In genomic region chr5:177301503-177302165, GRCh38 we compare ENCODE assay signal across 8 cellular contexts. TPM values are rescaled to one million over a fixed set of nuclear protein-coding genes. Genes with fewer than 3 reads are reported as not detected.
A peak's percentile ranks its signal among the peaks of the same experiment; 100 is the strongest.
DNase-seq lines count a peak whose midpoint lies in the region; ATAC-seq, FAIRE-seq and TF ChIP-seq lines count a peak whose summit lies in the region.

No MANE protein-coding gene starts in this region.

- TF ChIP-seq POLR2A in tibial nerve (IDR thresholded peaks at IDR 0.05) = no peak

- POLR2A ChIA-PET in Panc1 (lab: Charles Lee) = no interaction called here

- H3K9ac ChIP-seq in keratinocyte (ENCODE audit: control insufficient read depth, extremely low read depth, insufficient read depth, low read length) = peak overlapping the region; percentile 98

- H3K27ac ChIP-seq in Panc1 (ENCODE audit: low read length) (no peak overlapping the region; the same call in 1 of the 2 replicates), keratinocyte (ENCODE audit: control insufficient read depth, insufficient read depth, low read length) (peak overlapping the region; percentile 72), tibial nerve (peak overlapping the region in 3 of 4 donors; percentile 12 to 38 (median 38))

- H3K4me1 ChIP-seq in Panc1 (ENCODE audit: control insufficient read depth, insufficient read depth, low read length) = peaks cover 34% of the 10 kb centered on the region
- peaks cover 48% of the 10 kb centered on the region for H3K4me1 ChIP-seq in keratinocyte (ENCODE audit: control insufficient read depth, extremely low read depth, insufficient read depth, low read length)
- H3K4me1 ChIP-seq in tibial nerve = peaks cover 0 to 63% (median 42%) of the 10 kb centered on the region in 4 donors

- TF ChIP-seq CTCF in Panc1 (IDR thresholded peaks at IDR 0.05) (no peak), keratinocyte (optimal IDR thresholded peaks at IDR 0.05 in 1 of 3, IDR thresholded peaks at IDR 0.05 in 1 of 3, conservative IDR thresholded peaks at IDR 0.05 in 1 of 3; ENCODE audit: extremely low read depth in 1 of 3, insufficient read depth in 2 of 3, low read length in 3 of 3) (no peak), tibial nerve (IDR thresholded peaks at IDR 0.05) (no peak)

- H4K20me1 ChIP-seq in keratinocyte (ENCODE audit: control insufficient read depth, extremely low read depth, insufficient read depth, low read length) = peaks cover 10% of the 10 kb centered on the region

- no peaks in the 10 kb centered on the region; the same call in none of the 2 replicates for H3K36me3 ChIP-seq in Panc1 (ENCODE audit: control insufficient read depth, insufficient read depth, low read length)
- peaks cover 1 to 28% of the 10 kb centered on the region in 2 experiments for H3K36me3 ChIP-seq in keratinocyte (ENCODE audit: control insufficient read depth in 2 of 2, extremely low read depth in 1 of 2, insufficient read depth in 2 of 2, low read length in 2 of 2)
- H3K36me3 ChIP-seq in tibial nerve = peaks cover 0 to 27% (median 0%) of the 10 kb centered on the region in 3 donors

- H3K4me3 ChIP-seq in Panc1 (ENCODE audit: low read depth in 2 of 2, low read length in 2 of 2) (no peak overlapping the region), keratinocyte (ENCODE audit: control insufficient read depth in 2 of 3, extremely low read depth in 1 of 3, insufficient read depth in 2 of 3, low read depth in 1 of 3, low read length in 3 of 3) (peak overlapping the region in 1 of 3 experiments; percentile 84), tibial nerve (no peak overlapping the region)

- dilution Hi-C loops in keratinocyte (cut with MboI; ENCODE audit: extremely low pct_ligation_motif_present, low sequenced_read_pairs) = no loop called here

- no TSS peak for BruUV-seq in Panc1 (replicated peaks; lab: Mats Ljungman, UMichigan)

- peak; percentile 23 for DNase-seq in activated naive CD4-positive, alpha-beta T cell treated with Interleukin-2 at 50 U/mL for 16 hours
- no peak for DNase-seq in activated naive CD4-positive, alpha-beta T cell (lab: John Stamatoyannopoulos, UW)
- DNase-seq in Panc1 (ENCODE audit: low read depth, low spot score) (no peak), keratinocyte (ENCODE audit: low read depth, low spot score) (peak; percentile 95), tibial nerve (ENCODE audit: low spot score in 2 of 2) (no peak), NCI-H1048 (lab: John Stamatoyannopoulos, UW) (no peak)
- no peak for DNase-seq in activated CD4-positive, alpha-beta T cell treated with anti-CD3 and anti-CD28 coated beads for 1 hour

- H3K4me2 ChIP-seq in keratinocyte (ENCODE audit: control insufficient read depth, extremely low read depth, insufficient read depth, low read depth, low read length) = peak overlapping the region; percentile 79

- in situ Hi-C loops in Panc1 (cut with HindIII; ENCODE audit: low pct_unique_long_range_greater_than_20kb, low sequenced_read_pairs) = no loop called here

- H3K79me2 ChIP-seq in keratinocyte (ENCODE audit: control insufficient read depth, insufficient read depth, low read length) = peaks cover 21% of the 10 kb centered on the region

- CTCF ChIA-PET in Panc1 (lab: Charles Lee) = interaction anchor here (1.0 to 1.2 kb wide), 2 partner anchors 8 to 188 kb away, joined by 3 to 4 read pairs; no protein-coding TSS in a partner anchor

- intact Hi-C loops in Panc1 (cut with micrococcal nuclease; ENCODE audit: unreplicated experiment) = loop anchor here (5.0 kb wide), 1 partner anchor 189 kb away; no protein-coding TSS in a partner anchor

- peaks cover 10% of the 10 kb centered on the region for H3K9me1 ChIP-seq in keratinocyte (ENCODE audit: control insufficient read depth, extremely low read depth, insufficient read depth, low read length)

- H2AFZ ChIP-seq in keratinocyte (ENCODE audit: control insufficient read depth, low read length) = no peak overlapping the region

- 77 to 82% methylated on average over 7 of the region's 7 CpGs for WGBS in tibial nerve, 2 donors

- no peaks in the 10 kb centered on the region for H3K27me3 ChIP-seq in Panc1 (ENCODE audit: control insufficient read depth, insufficient read depth, low read length)
- no peaks in the 10 kb centered on the region for H3K27me3 ChIP-seq in keratinocyte (ENCODE audit: control insufficient read depth, extremely low read depth, insufficient read depth, low read length)
- H3K27me3 ChIP-seq in tibial nerve = no peaks in the 10 kb centered on the region

- H3K9me3 ChIP-seq in Panc1 (ENCODE audit: control insufficient read depth, insufficient read depth, low read depth, low read length) = no peaks in the 10 kb centered on the region
- no peaks in the 10 kb centered on the region for H3K9me3 ChIP-seq in keratinocyte (ENCODE audit: control insufficient read depth, low read depth, low read length)
- H3K9me3 ChIP-seq in tibial nerve = no peaks in the 10 kb centered on the region

- ATAC-seq in Panc1 (peak; percentile 13; the same call in 1 of the 2 replicates), GM18498 (IDR thresholded peaks at IDR 0.05; ENCODE audit: unreplicated experiment) (no peak)

- peak; percentile 84 for FAIRE-seq in keratinocyte (lab: Jason Lieb, UNC)

- no peak for TF ChIP-seq EP300 in tibial nerve (IDR thresholded peaks at IDR 0.05)

RNA-seq across cellular contexts. Expression of gene RAB24, which starts 1.9 kb away (rescaled TPM):
- 37.2 TPM for total RNA-seq in Panc1 (2021; ENCODE audit: unreplicated experiment)
- 76.4 TPM for polyA plus RNA-seq in Panc1 (2012; ENCODE audit: insufficient read length)
- polyA plus RNA-seq in keratinocyte = 20.0 to 40.1 TPM (median 22.4 TPM) in 3 replicates
- 20.6 TPM for polyA plus RNA-seq in keratinocyte (2011; ENCODE audit: low read depth)
- polyA plus RNA-seq in keratinocyte (2011; cell fraction: cytosol; rRNA removed) = 10.6 and 16.5 TPM in 2 replicates
- 68.5 and 68.8 TPM in 2 replicates for polyA plus RNA-seq in keratinocyte (2011; cell fraction: nucleus; rRNA removed)
- 15.0 and 31.1 TPM in 2 replicates for polyA plus RNA-seq in keratinocyte (2012; ENCODE audit: low replicate concordance)
- polyA minus RNA-seq in keratinocyte = 2.8 to 7.8 TPM (median 5.0 TPM) in 3 replicates
- polyA minus RNA-seq in keratinocyte (2011; cell fraction: cytosol; rRNA and poly(A)+ RNA removed) = 8.8 TPM
- polyA minus RNA-seq in keratinocyte (2011; cell fraction: nucleus; rRNA and poly(A)+ RNA removed) = 8.5 and 11.3 TPM in 2 replicates
- 10 to 100 TPM; 24.1 to 56.7 (median 35.4) TPM for total RNA-seq in tibial nerve

RNA-seq across cellular contexts. Expression of gene PRELID1, which starts 2.0 kb away (rescaled TPM):
- total RNA-seq in Panc1 (2021; ENCODE audit: unreplicated experiment) (275 TPM), tibial nerve (10 to 100 TPM; 52.6 to 87.0 (median 65.2) TPM)
- polyA plus RNA-seq in Panc1 (2012; ENCODE audit: insufficient read length) = 354 TPM
- polyA plus RNA-seq in keratinocyte = 245 to 280 TPM (median 248 TPM) in 3 replicates
- 267 TPM for polyA plus RNA-seq in keratinocyte (2011; ENCODE audit: low read depth)
- 239 and 268 TPM in 2 replicates for polyA plus RNA-seq in keratinocyte (2011; cell fraction: cytosol; rRNA removed)
- 78.9 and 81.4 TPM in 2 replicates for polyA plus RNA-seq in keratinocyte (2011; cell fraction: nucleus; rRNA removed)
- 133 and 194 TPM in 2 replicates for polyA plus RNA-seq in keratinocyte (2012; ENCODE audit: low replicate concordance)
- 138 to 146 TPM (median 141 TPM) in 3 replicates for polyA minus RNA-seq in keratinocyte
- 170 TPM for polyA minus RNA-seq in keratinocyte (2011; cell fraction: cytosol; rRNA and poly(A)+ RNA removed)
- 29.3 and 33.7 TPM in 2 replicates for polyA minus RNA-seq in keratinocyte (2011; cell fraction: nucleus; rRNA and poly(A)+ RNA removed)

RNA-seq across cellular contexts. Expression of gene MXD3, which starts 10.1 kb away (rescaled TPM):
- 12.0 TPM for total RNA-seq in Panc1 (2021; ENCODE audit: unreplicated experiment)
- polyA plus RNA-seq in Panc1 (2012; ENCODE audit: insufficient read length) = 8.1 TPM
- polyA plus RNA-seq in keratinocyte = 0.69 to 1.2 TPM (median 0.97 TPM) in 3 replicates
- 1.1 TPM for polyA plus RNA-seq in keratinocyte (2011; ENCODE audit: low read depth)
- 0.10 and 0.26 TPM in 2 replicates for polyA plus RNA-seq in keratinocyte (2011; cell fraction: cytosol; rRNA removed)
- polyA plus RNA-seq in keratinocyte (2011; cell fraction: nucleus; rRNA removed) = 2.9 and 6.7 TPM in 2 replicates
- polyA plus RNA-seq in keratinocyte (2012; ENCODE audit: low replicate concordance) = 1.3 and 2.7 TPM in 2 replicates
- 1.0 to 1.2 TPM (median 1.1 TPM) in 3 replicates for polyA minus RNA-seq in keratinocyte
- polyA minus RNA-seq in keratinocyte (2011; cell fraction: cytosol; rRNA and poly(A)+ RNA removed) = 2.1 TPM
- 1.7 and 2.6 TPM in 2 replicates for polyA minus RNA-seq in keratinocyte (2011; cell fraction: nucleus; rRNA and poly(A)+ RNA removed)
- total RNA-seq in tibial nerve = 10 to 100 TPM in 2 of 4 donors, 1 to 10 TPM in 2; 5.2 to 33.9 (median 14.7) TPM

RNA-seq across cellular contexts. Expression of gene LMAN2, which starts 49.8 kb away (rescaled TPM):
- total RNA-seq in Panc1 (2021; ENCODE audit: unreplicated experiment) (140 TPM), tibial nerve (100 to 1,000 TPM; 144 to 179 (median 154) TPM)
- 275 TPM for polyA plus RNA-seq in Panc1 (2012; ENCODE audit: insufficient read length)
- 105 to 147 TPM (median 146 TPM) in 3 replicates for polyA plus RNA-seq in keratinocyte
- 123 TPM for polyA plus RNA-seq in keratinocyte (2011; ENCODE audit: low read depth)
- polyA plus RNA-seq in keratinocyte (2011; cell fraction: cytosol; rRNA removed) = 97.8 and 116 TPM in 2 replicates
- polyA plus RNA-seq in keratinocyte (2011; cell fraction: nucleus; rRNA removed) = 203 and 245 TPM in 2 replicates
- 87.3 and 153 TPM in 2 replicates for polyA plus RNA-seq in keratinocyte (2012; ENCODE audit: low replicate concordance)
- polyA minus RNA-seq in keratinocyte = 165 to 210 TPM (median 166 TPM) in 3 replicates
- 248 TPM for polyA minus RNA-seq in keratinocyte (2011; cell fraction: cytosol; rRNA and poly(A)+ RNA removed)
- polyA minus RNA-seq in keratinocyte (2011; cell fraction: nucleus; rRNA and poly(A)+ RNA removed) = 118 and 135 TPM in 2 replicates

RNA-seq across cellular contexts. Expression of gene RGS14, which starts 56.1 kb away (rescaled TPM):
- total RNA-seq in Panc1 (2021; ENCODE audit: unreplicated experiment) = 13.5 TPM
- 19.1 TPM for polyA plus RNA-seq in Panc1 (2012; ENCODE audit: insufficient read length)
- 8.6 to 10.6 TPM (median 9.3 TPM) in 3 replicates for polyA plus RNA-seq in keratinocyte
- polyA plus RNA-seq in keratinocyte (2011; ENCODE audit: low read depth) = 1.1 TPM
- polyA plus RNA-seq in keratinocyte (2011; cell fraction: cytosol; rRNA removed) = 5.3 and 14.2 TPM in 2 replicates
- polyA plus RNA-seq in keratinocyte (2011; cell fraction: nucleus; rRNA removed) = 12.9 and 17.9 TPM in 2 replicates
- 3.5 and 10.1 TPM in 2 replicates for polyA plus RNA-seq in keratinocyte (2012; ENCODE audit: low replicate concordance)
- polyA minus RNA-seq in keratinocyte = 3.4 to 13.1 TPM (median 5.4 TPM) in 3 replicates
- polyA minus RNA-seq in keratinocyte (2011; cell fraction: cytosol; rRNA and poly(A)+ RNA removed) = 10.2 TPM
- 4.0 and 5.9 TPM in 2 replicates for polyA minus RNA-seq in keratinocyte (2011; cell fraction: nucleus; rRNA and poly(A)+ RNA removed)
- 10 to 100 TPM; 10.2 to 29.6 (median 16.4) TPM for total RNA-seq in tibial nerve

Comparison
In these comparisons a context has a peak if more than half of its experiments do, and no peak if none do; other contexts are left out.
1. DNase-seq: peak in activated naive CD4-positive, alpha-beta T cell treated with Interleukin-2 at 50 U/mL for 16 hours (single experiment) and keratinocyte (single experiment); none in activated naive CD4-positive, alpha-beta T cell (0 of 4), Panc1 (single experiment), tibial nerve (0 of 2), NCI-H1048 (single experiment) and activated CD4-positive, alpha-beta T cell treated with anti-CD3 and anti-CD28 coated beads for 1 hour (single experiment).